14 cellular contexts compared by ENCODE assay signal in the genomic region with DNA sequence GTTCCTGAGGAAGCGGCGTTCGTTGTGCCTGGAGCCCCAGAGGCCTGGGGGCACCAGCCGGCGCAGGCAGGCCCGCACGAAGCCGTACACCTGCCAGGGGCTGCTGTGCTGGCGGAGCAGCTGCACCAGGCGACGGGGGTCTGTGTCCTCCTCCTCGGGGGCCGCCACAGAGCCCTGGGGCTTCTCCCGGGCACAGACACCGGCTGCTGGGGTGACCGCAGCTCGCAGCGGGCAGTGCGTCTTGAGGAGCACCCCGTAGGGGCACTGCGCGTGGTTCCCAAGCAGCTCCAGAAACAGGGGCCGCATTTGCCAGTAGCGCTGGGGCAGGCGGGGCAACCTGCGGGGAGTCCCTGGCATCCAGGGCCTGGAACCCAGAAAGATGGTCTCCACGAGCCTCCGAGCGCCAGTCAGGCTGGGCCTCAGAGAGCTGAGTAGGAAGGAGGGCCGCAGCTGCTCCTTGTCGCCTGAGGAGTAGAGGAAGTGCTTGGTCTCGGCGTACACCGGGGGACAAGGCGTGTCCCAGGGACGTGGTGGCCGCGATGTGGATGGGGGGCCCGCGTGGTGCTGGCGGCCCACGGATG. TPM values are rescaled to one million over a fixed set of nuclear protein-coding genes. Genes with fewer than 3 reads are reported as not detected.
DNase-seq lines count a peak whose midpoint lies in the region; ATAC-seq and TF ChIP-seq lines count a peak whose summit lies in the region.
"Had no signal": no experiment of that assay in that cellular context is flagged by ENCODE, and none has a peak within 500 bp of the region (broad histone marks: within the 10 kb centered on the region; RNA-seq: fewer than 3 reads in every experiment).

No MANE protein-coding gene starts in this region.

- H3K27me3 ChIP-seq in colonic mucosa: peaks cover 9% of the 10 kb centered on the region
- peaks cover 18% of the 10 kb centered on the region for H3K27me3 ChIP-seq in osteoblast (ENCODE audit: insufficient read depth, low read length)
- peaks cover 4% of the 10 kb centered on the region; the same call in 1 of the 2 replicates for H3K27me3 ChIP-seq in MG63

- intact Hi-C loops in activated CD4-positive, alpha-beta T cell treated with anti-CD3 and anti-CD28 coated beads for 36 hours (cut with DNase I, micrococcal nuclease): no loop called here
- intact Hi-C loops in colonic mucosa (cut with DNase I): no loop called here

- H3K36me3 ChIP-seq in colonic mucosa: no peaks in the 10 kb centered on the region
- no peaks in the 10 kb centered on the region for H3K36me3 ChIP-seq in osteoblast (ENCODE audit: insufficient read depth, low read length)
- no peaks in the 10 kb centered on the region for H3K36me3 ChIP-seq in MG63

- POLR2A ChIA-PET in activated CD4-positive, alpha-beta T cell treated with anti-CD3 and anti-CD28 coated beads for 36 hours (lab: Charles Lee): no interaction called here

- TF ChIP-seq POLR2A in NB4 (IDR thresholded peaks at IDR 0.05; ENCODE audit: extremely low read depth, insufficient read length): no peak

- H3K4me3 Mint-ChIP-seq in activated CD4-positive, alpha-beta T cell treated with anti-CD3 and anti-CD28 coated beads for 36 hours: peak overlapping the region; percentile 43

- no peak overlapping the region for H2AFZ ChIP-seq in osteoblast (ENCODE audit: low read length)

- H3K36me3 Mint-ChIP-seq in activated CD4-positive, alpha-beta T cell treated with anti-CD3 and anti-CD28 coated beads for 36 hours (ENCODE audit: low read depth): peaks cover 8% of the 10 kb centered on the region

- TF ChIP-seq CTCF in NB4 (IDR thresholded peaks at IDR 0.05; ENCODE audit: low read depth, low read length): no peak
- no peak for TF ChIP-seq CTCF in colonic mucosa (IDR thresholded peaks at IDR 0.05)
- TF ChIP-seq CTCF in osteoblast (IDR thresholded peaks at IDR 0.05; ENCODE audit: extremely low read depth, low read depth, low read length): no peak

- no peak for DNase-seq in activated CD4-positive, alpha-beta T cell treated with anti-CD3 and anti-CD28 coated beads for 36 hours
- DNase-seq in activated CD4-positive, alpha-beta T cell treated with anti-CD3 and anti-CD28 coated beads for 1 hour: no peak
- peak; percentile 27 for DNase-seq in NB4 (ENCODE audit: low read depth)
- peak; percentile 16 for DNase-seq in colonic mucosa
- peak; percentile 50 for DNase-seq in osteoblast (ENCODE audit: insufficient read length, low spot score, missing footprints)
- DNase-seq in MG63: no peak
- no peak for DNase-seq in putamen (ENCODE audit: low spot score)
- DNase-seq: MM.1S; PC-3; stimulated activated CD8-positive, alpha-beta memory T cell treated with anti-CD3 and anti-CD28 coated beads, Interleukin-4, amount 100 ng/mL, for 48 hours had no signal

- no peaks in the 10 kb centered on the region for H4K20me1 ChIP-seq in osteoblast (ENCODE audit: insufficient read depth, low read length)

- no peak overlapping the region for H3K4me2 ChIP-seq in osteoblast (ENCODE audit: insufficient read depth, low read length)

- H3K79me2 ChIP-seq in osteoblast (ENCODE audit: insufficient read depth, low read length): no peaks in the 10 kb centered on the region

- no peak overlapping the region for H3K27ac ChIP-seq in colonic mucosa
- H3K27ac ChIP-seq in osteoblast (ENCODE audit: low read depth, low read length): no peak overlapping the region
- H3K27ac ChIP-seq: psoas muscle had no signal

- CTCF ChIA-PET in activated CD4-positive, alpha-beta T cell treated with anti-CD3 and anti-CD28 coated beads for 36 hours (lab: Charles Lee): interaction anchor here (0.6 to 1.4 kb wide), 3 partner anchors 22 to 633 kb away, joined by 3 read pairs; no protein-coding TSS in a partner anchor

- H3K4me1 ChIP-seq in colonic mucosa (peaks cover 3% of the 10 kb centered on the region), osteoblast (ENCODE audit: insufficient read depth, low read length) (no peaks in the 10 kb centered on the region)
- H3K4me1 ChIP-seq: psoas muscle had no signal

- no peak overlapping the region for H3K9ac ChIP-seq in colonic mucosa (ENCODE audit: low read depth in 2 of 2, low read length in 2 of 2)

- H3K9me3 ChIP-seq in colonic mucosa: no peaks in the 10 kb centered on the region
- H3K9me3 ChIP-seq in osteoblast (ENCODE audit: low read depth, low read length): no peaks in the 10 kb centered on the region
- 0 out of 2 replicates have a peak, but pooled peaks cover 2% of the 10 kb centered on the region for H3K9me3 ChIP-seq in MG63
- H3K9me3 ChIP-seq: psoas muscle had no signal

- no peak overlapping the region for H3K27ac Mint-ChIP-seq in activated CD4-positive, alpha-beta T cell treated with anti-CD3 and anti-CD28 coated beads for 36 hours

- H3K4me3 ChIP-seq in NB4 (ENCODE audit: low read depth, low read length): no peak overlapping the region
- H3K4me3 ChIP-seq in colonic mucosa: no peak overlapping the region
- H3K4me3 ChIP-seq in osteoblast (ENCODE audit: insufficient read depth, low read length): no peak overlapping the region
- no peak overlapping the region for H3K4me3 ChIP-seq in MG63
- H3K4me3 ChIP-seq: GM12878, psoas muscle had no signal

- peaks cover 11% of the 10 kb centered on the region for H3K4me1 Mint-ChIP-seq in activated CD4-positive, alpha-beta T cell treated with anti-CD3 and anti-CD28 coated beads for 36 hours

- no peak for ATAC-seq in activated CD4-positive, alpha-beta T cell treated with anti-CD3 and anti-CD28 coated beads for 36 hours
- no peak for ATAC-seq in GM21515 (IDR thresholded peaks at IDR 0.05; ENCODE audit: unreplicated experiment)
- ATAC-seq: GM12878, PC-3, psoas muscle had no signal

- no peaks in the 10 kb centered on the region for H3K9me3 Mint-ChIP-seq in activated CD4-positive, alpha-beta T cell treated with anti-CD3 and anti-CD28 coated beads for 36 hours (ENCODE audit: low read depth)

- H3K27me3 Mint-ChIP-seq in activated CD4-positive, alpha-beta T cell treated with anti-CD3 and anti-CD28 coated beads for 36 hours: no peaks in the 10 kb centered on the region

RNA-seq across cellular contexts. Expression of a gene that starts 1.4 kb away (rescaled TPM):
- total RNA-seq in activated CD4-positive, alpha-beta T cell treated with anti-CD3 and anti-CD28 coated beads for 36 hours: 10 to 100 TPM in 1 of 2 experiments, 1 to 10 TPM in 1; 8.5 to 11.9 TPM
- total RNA-seq in colonic mucosa: 10 to 100 TPM in 1 of 2 donors, under 1 TPM in 1; 0.72 to 13.7 TPM
- not detected in 2 replicates for total RNA-seq in osteoblast
- 0.72 and 2.4 TPM in 2 replicates for total RNA-seq in MG63 (2014; rRNA removed; shearing (Covaris generic); ENCODE audit: low replicate concordance)
- total RNA-seq: cerebellum, psoas muscle had no signal

RNA-seq across cellular contexts. Expression of a gene that starts 51.4 kb away (rescaled TPM):
- total RNA-seq in activated CD4-positive, alpha-beta T cell treated with anti-CD3 and anti-CD28 coated beads for 36 hours: 10 to 100 TPM; 62.1 to 62.2 TPM
- total RNA-seq in colonic mucosa: 100 to 1,000 TPM in 1 of 2 donors, 10 to 100 TPM in 1; 80.1 to 138 TPM
- total RNA-seq in osteoblast: 134 and 139 TPM in 2 replicates
- total RNA-seq in MG63 (2014; rRNA removed; shearing (Covaris generic); ENCODE audit: low replicate concordance): 543 and 925 TPM in 2 replicates

Comparison
In these comparisons a context has a peak if more than half of its experiments do, and no peak if none do; other contexts are left out.
1. DNase-seq: peak in NB4 (single experiment), colonic mucosa (single experiment) and osteoblast (single experiment); none in activated CD4-positive, alpha-beta T cell treated with anti-CD3 and anti-CD28 coated beads for 36 hours (single experiment), activated CD4-positive, alpha-beta T cell treated with anti-CD3 and anti-CD28 coated beads for 1 hour (single experiment), MG63 (single experiment) and putamen (single experiment).